In the genomic region with DNA sequence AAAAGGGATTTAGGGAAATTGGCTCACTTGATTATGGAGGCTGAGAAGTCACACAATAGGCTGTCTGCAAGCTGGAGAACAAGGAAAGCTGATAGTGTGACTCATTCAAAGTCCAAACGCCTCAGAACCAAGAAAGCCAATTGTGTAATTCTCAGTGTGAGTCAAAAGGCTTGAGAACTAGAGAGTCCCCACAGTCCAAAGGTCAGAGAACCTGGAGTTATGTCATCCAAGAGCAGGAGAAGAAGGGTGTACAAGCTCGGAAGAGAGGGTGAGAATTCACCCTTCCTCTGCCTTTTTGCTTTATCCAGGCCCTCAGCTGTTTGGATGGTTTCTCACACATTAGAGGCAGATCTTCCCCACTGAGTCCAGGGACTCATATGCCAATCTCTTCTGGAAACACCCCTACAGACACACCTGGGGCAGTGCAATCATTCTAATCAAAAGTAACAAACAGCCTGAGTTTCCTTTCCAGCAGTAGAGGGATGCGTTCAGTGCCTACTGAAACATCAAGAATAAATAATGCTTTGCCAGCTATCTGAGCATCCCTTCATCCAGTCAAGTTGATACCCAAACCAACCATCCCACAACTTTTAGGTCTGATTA, we compare ENCODE assay signal across 10 cellular contexts.
A peak's percentile ranks its signal among the peaks of the same experiment; 100 is the strongest.
DNase-seq lines count a peak whose midpoint lies in the region; ATAC-seq and TF ChIP-seq lines count a peak whose summit lies in the region.
"Had no signal": no experiment of that assay in that cellular context is flagged by ENCODE, and none has a peak within 500 bp of the region (broad histone marks: within the 10 kb centered on the region; RNA-seq: fewer than 3 reads in every experiment).

No MANE protein-coding gene starts in this region.

- no peak overlapping the region for H3K4me3 Mint-ChIP-seq in stimulated activated naive CD8-positive, alpha-beta T cell treated with anti-CD3 and anti-CD28 coated beads, Interleukin-15, amount 100 ng/mL, for 72 hours
- H3K4me3 Mint-ChIP-seq: B cell had no signal

- H3K27ac ChIP-seq in caudate nucleus (ENCODE audit: low read depth, low read length) = no peak overlapping the region

- peak; percentile 43 for ATAC-seq in stimulated activated naive CD8-positive, alpha-beta T cell treated with anti-CD3 and anti-CD28 coated beads, Interleukin-15, amount 100 ng/mL, for 72 hours
- no peak for ATAC-seq in stimulated activated naive CD8-positive, alpha-beta T cell treated with anti-CD3 and anti-CD28 coated beads, Interleukin-15, Interleukin-2, amounts not matched to agents 100 U/mL and 50 U/mL, for 24 hours
- no peak for ATAC-seq in GM21515 (IDR thresholded peaks at IDR 0.05; ENCODE audit: unreplicated experiment)
- ATAC-seq in HG03045 (IDR thresholded peaks at IDR 0.05; ENCODE audit: unreplicated experiment) = no peak

- no peak overlapping the region for H3K27ac Mint-ChIP-seq in stimulated activated naive CD8-positive, alpha-beta T cell treated with anti-CD3 and anti-CD28 coated beads, Interleukin-15, amount 100 ng/mL, for 72 hours
- H3K27ac Mint-ChIP-seq: B cell had no signal

- peaks cover 8% of the 10 kb centered on the region for H3K4me1 Mint-ChIP-seq in stimulated activated naive CD8-positive, alpha-beta T cell treated with anti-CD3 and anti-CD28 coated beads, Interleukin-15, amount 100 ng/mL, for 72 hours
- H3K4me1 Mint-ChIP-seq: B cell had no signal

- H3K27me3 Mint-ChIP-seq in stimulated activated naive CD8-positive, alpha-beta T cell treated with anti-CD3 and anti-CD28 coated beads, Interleukin-15, amount 100 ng/mL, for 72 hours = no peaks in the 10 kb centered on the region
- H3K27me3 Mint-ChIP-seq: B cell had no signal

- no peak overlapping the region for H3K4me3 ChIP-seq in foreskin fibroblast (ENCODE audit: low read depth in 1 of 2, low read length in 2 of 2)

- no peak for TF ChIP-seq CTCF in foreskin fibroblast (IDR thresholded peaks at IDR 0.05; ENCODE audit: low read depth, low read length)

- no peak for DNase-seq in stimulated activated naive CD8-positive, alpha-beta T cell treated with anti-CD3 and anti-CD28 coated beads, Interleukin-15, amount 100 ng/mL, for 72 hours
- DNase-seq in stimulated activated naive CD8-positive, alpha-beta T cell treated with anti-CD3 and anti-CD28 coated beads, Interleukin-15, Interleukin-2, amounts not matched to agents 100 U/mL and 50 U/mL, for 24 hours = no peak
- DNase-seq in RKO (ENCODE audit: low spot score) (peak; percentile 67), foreskin fibroblast (peak; percentile 69 to 87), globus pallidus (ENCODE audit: low spot score) (no peak), caudate nucleus (lab: John Stamatoyannopoulos, UW) (no peak)
- DNase-seq: NCI-H345 had no signal

- H3K9me3 Mint-ChIP-seq in stimulated activated naive CD8-positive, alpha-beta T cell treated with anti-CD3 and anti-CD28 coated beads, Interleukin-15, amount 100 ng/mL, for 72 hours = no peaks in the 10 kb centered on the region

Comparison
In these comparisons a context has a peak if more than half of its experiments do, and no peak if none do; other contexts are left out.
1. DNase-seq: peak in RKO (single experiment) and foreskin fibroblast (2 of 2); none in stimulated activated naive CD8-positive, alpha-beta T cell treated with anti-CD3 and anti-CD28 coated beads, Interleukin-15, amount 100 ng/mL, for 72 hours (0 of 2), stimulated activated naive CD8-positive, alpha-beta T cell treated with anti-CD3 and anti-CD28 coated beads, Interleukin-15, Interleukin-2, amounts not matched to agents 100 U/mL and 50 U/mL, for 24 hours (single experiment), globus pallidus (single experiment) and caudate nucleus (0 of 61).